26 cellular contexts compared by ENCODE assay signal in genomic region chr20:19301142-19301541, GRCh38.
"Had no signal": no experiment of that assay in that cellular context is flagged by ENCODE, and none has a peak within 500 bp of the region (broad histone marks: within the 10 kb centered on the region; RNA-seq: fewer than 3 reads in every experiment).

No MANE protein-coding gene starts in this region.

- H3K9me3 ChIP-seq: mucosa of descending colon, ovary, testis, thyroid gland, transverse colon, upper lobe of left lung, vagina had no signal

- H3K27me3 Mint-ChIP-seq: progenitor cell of endocrine pancreas had no signal

- H3K4me1 ChIP-seq: left ventricle myocardium inferior, testis, thyroid gland, transverse colon, upper lobe of left lung, vagina had no signal

- H3K4me3 Mint-ChIP-seq: immature natural killer cell; memory B cell; naive thymus-derived CD4-positive, alpha-beta T cell; natural killer cell treated with Interleukin-12 subunit alpha and Interleukin-12 subunit beta and Interleukin-15 and Interleukin-18, amount 100 ng/mL, for 72 hours; stimulated activated naive B cell treated with anti-CD40 and anti-IgM and Interleukin-4, amounts not matched to agents 10 μg/mL and 1 μg/mL and 100 μg/mL, for 72 hours had no signal

- H3K27ac Mint-ChIP-seq: immature natural killer cell; memory B cell; naive thymus-derived CD4-positive, alpha-beta T cell; natural killer cell treated with Interleukin-12 subunit alpha and Interleukin-12 subunit beta and Interleukin-15 and Interleukin-18, amount 100 ng/mL, for 72 hours; progenitor cell of endocrine pancreas; stimulated activated naive B cell treated with anti-CD40 and anti-IgM and Interleukin-4, amounts not matched to agents 10 μg/mL and 1 μg/mL and 100 μg/mL, for 72 hours had no signal

- H3K27ac ChIP-seq: left ventricle myocardium inferior, ovary, stomach, testis, thyroid gland, transverse colon, upper lobe of left lung, vagina had no signal

- H3K4me3 ChIP-seq: left ventricle myocardium inferior, mucosa of descending colon, ovary, skin epidermis, stomach, testis, thyroid gland, transverse colon, upper lobe of left lung, vagina had no signal

- ATAC-seq: mucosa of descending colon; naive thymus-derived CD4-positive, alpha-beta T cell; right cardiac atrium; sciatic nerve; stimulated activated naive B cell treated with anti-CD40 and anti-IgM and Interleukin-4, amounts not matched to agents 10 μg/mL and 1 μg/mL and 100 μg/mL, for 72 hours; stimulated activated naive CD8-positive, alpha-beta T cell treated with anti-CD3 and anti-CD28 coated beads, Interleukin-15, Interleukin-2, amounts not matched to agents 100 U/mL and 50 U/mL, for 24 hours had no signal

- H3K4me1 Mint-ChIP-seq: immature natural killer cell; memory B cell; naive thymus-derived CD4-positive, alpha-beta T cell had no signal

- DNase-seq: hypothalamus; immature natural killer cell; left ventricle myocardium inferior; midbrain; mucosa of descending colon; naive thymus-derived CD4-positive, alpha-beta T cell; ovary; retina; right cardiac atrium; stimulated activated CD4-positive, alpha-beta T cell treated with anti-CD3 and anti-CD28 coated beads, Interleukin-12 subunit alpha, Interleukin-12 subunit beta, amount 100 ng/mL, for 4 hours; stimulated activated CD4-positive, alpha-beta T cell treated with anti-CD3 and anti-CD28 coated beads, Interleukin-15, amount 100 ng/mL, for 24 hours; stimulated activated CD4-positive, alpha-beta T cell treated with anti-CD3 and anti-CD28 coated beads, Interleukin-2, amount 100 ng/mL, for 24 hours; stimulated activated CD4-positive, alpha-beta T cell treated with anti-CD3 and anti-CD28 coated beads, Interleukin-4, amount 100 ng/mL, for 1 hour; stimulated activated naive B cell treated with anti-CD40 and anti-IgM and Interleukin-4, amounts not matched to agents 10 μg/mL and 1 μg/mL and 100 μg/mL, for 72 hours; stimulated activated naive CD8-positive, alpha-beta T cell treated with anti-CD3 and anti-CD28 coated beads, Interleukin-15, Interleukin-2, amounts not matched to agents 100 U/mL and 50 U/mL, for 24 hours; stomach; testis; thyroid gland; transverse colon had no signal

- H3K36me3 ChIP-seq: left ventricle myocardium inferior, ovary, stomach, thyroid gland, transverse colon, upper lobe of left lung, vagina had no signal

- H3K27me3 ChIP-seq: ovary, stomach, testis, thyroid gland, transverse colon, upper lobe of left lung, vagina had no signal

- H3K36me3 Mint-ChIP-seq: memory B cell; stimulated activated naive B cell treated with anti-CD40 and anti-IgM and Interleukin-4, amounts not matched to agents 10 μg/mL and 1 μg/mL and 100 μg/mL, for 72 hours had no signal

- H3K9me3 Mint-ChIP-seq: immature natural killer cell had no signal
